ENCODE assay signal across 11 cellular contexts in the genomic region with DNA sequence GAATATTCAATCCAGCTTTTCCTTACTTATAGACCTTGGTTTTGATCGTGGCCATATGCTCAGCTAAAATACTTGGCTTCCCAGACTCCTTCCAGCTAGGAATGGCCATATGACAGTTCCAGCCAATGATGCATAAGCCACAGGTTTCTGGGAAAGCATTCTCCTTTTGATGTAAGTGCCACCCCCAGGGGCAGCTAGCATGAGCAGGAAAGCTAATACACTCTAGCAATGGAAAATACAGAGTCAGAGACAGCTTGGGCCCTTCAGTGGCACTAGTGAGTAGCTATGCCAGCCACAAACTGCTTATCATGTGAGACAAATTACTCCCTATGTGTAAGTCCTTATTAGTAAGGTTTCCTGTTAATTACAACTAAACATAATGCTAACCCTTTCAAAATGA. TPM values are rescaled to one million over a fixed set of nuclear protein-coding genes. Genes with fewer than 3 reads are reported as not detected.
DNase-seq lines count a peak whose midpoint lies in the region; ATAC-seq and TF ChIP-seq lines count a peak whose summit lies in the region.
"Had no signal": no experiment of that assay in that cellular context is flagged by ENCODE, and none has a peak within 500 bp of the region (broad histone marks: within the 10 kb centered on the region; RNA-seq: fewer than 3 reads in every experiment).

No MANE protein-coding gene starts in this region.

- peaks cover 85 to 100% of the 10 kb centered on the region in 2 donors for H3K4me1 ChIP-seq in naive thymus-derived CD4-positive, alpha-beta T cell (ENCODE audit: control insufficient read depth in 2 of 2, insufficient read depth in 2 of 2, low read length in 2 of 2)

- peak overlapping the region; percentile 84 for H3K27ac Mint-ChIP-seq in CD4-positive, alpha-beta T cell
- peak overlapping the region; percentile 98 for H3K27ac Mint-ChIP-seq in activated T-helper 2 cell treated with anti-CD3 and anti-CD28 coated beads, Interferon-gamma antibody, Interleukin-2, Interleukin-4, amounts not matched to agents 10 μg/mL and 5 μg/mL and 100 μg/mL, durations not matched to agents 14 hours and 24 hours and 36 hours
- H3K27ac Mint-ChIP-seq in naive thymus-derived CD4-positive, alpha-beta T cell = peak overlapping the region; percentile 82 to 98 (median 92)
- H3K27ac Mint-ChIP-seq in CD14-positive monocyte = no peak overlapping the region
- H3K27ac Mint-ChIP-seq: neural progenitor cell had no signal

- H3K4me3 ChIP-seq in Jurkat, Clone E6-1 (ENCODE audit: low read length) = no peak overlapping the region
- no peak overlapping the region for H3K4me3 ChIP-seq in naive thymus-derived CD4-positive, alpha-beta T cell (ENCODE audit: low read length)
- H3K4me3 ChIP-seq: HAP-1, neural progenitor cell had no signal

- peaks cover 99% of the 10 kb centered on the region for H3K4me1 Mint-ChIP-seq in CD4-positive, alpha-beta T cell (ENCODE audit: low read depth)
- peaks cover 94% of the 10 kb centered on the region for H3K4me1 Mint-ChIP-seq in activated T-helper 2 cell treated with anti-CD3 and anti-CD28 coated beads, Interferon-gamma antibody, Interleukin-2, Interleukin-4, amounts not matched to agents 10 μg/mL and 5 μg/mL and 100 μg/mL, durations not matched to agents 14 hours and 24 hours and 36 hours (ENCODE audit: low read depth)
- peaks cover 76 to 100% (median 98%) of the 10 kb centered on the region in 7 donors for H3K4me1 Mint-ChIP-seq in naive thymus-derived CD4-positive, alpha-beta T cell
- peaks cover 83% of the 10 kb centered on the region for H3K4me1 Mint-ChIP-seq in CD14-positive monocyte

- peak overlapping the region; percentile 83 for H3K27ac ChIP-seq in CD4-positive, alpha-beta T cell (ENCODE audit: low read depth, low read length)
- H3K27ac ChIP-seq in naive thymus-derived CD4-positive, alpha-beta T cell (ENCODE audit: low read depth, low read length) = peak overlapping the region; percentile 70
- H3K27ac ChIP-seq: neural progenitor cell had no signal

- no peak for DNase-seq in CD4-positive, alpha-beta T cell
- peak; percentile 60 for DNase-seq in Jurkat, Clone E6-1 (ENCODE audit: low read depth, low spot score)
- DNase-seq in activated T-helper 2 cell treated with anti-CD3 and anti-CD28 coated beads, Interferon-gamma antibody, Interleukin-2, Interleukin-4, amounts not matched to agents 10 μg/mL and 5 μg/mL and 100 μg/mL, durations not matched to agents 14 hours and 24 hours and 36 hours (ENCODE audit: low spot score) = no peak
- no peak for DNase-seq in naive thymus-derived CD4-positive, alpha-beta T cell
- DNase-seq in NCI-H2081 treated with DMSO at 0.1 percent for 48 hours (lab: John Stamatoyannopoulos, UW) = no peak
- no peak for DNase-seq in CD14-positive monocyte (ENCODE audit: low spot score)
- no peak for DNase-seq in Right ventricle myocardium inferior (ENCODE audit: missing footprints)
- DNase-seq: DMS79 treated with DMSO at 0.1 percent for 48 hours had no signal

- H3K36me3 ChIP-seq in naive thymus-derived CD4-positive, alpha-beta T cell (ENCODE audit: control insufficient read depth in 2 of 3, insufficient read depth in 3 of 3, low read length in 3 of 3) = peaks cover 0 to 8% (median 0%) of the 10 kb centered on the region in 3 experiments
- H3K36me3 ChIP-seq: neural progenitor cell had no signal

- CTCF ChIA-PET in CD4-positive, alpha-beta T cell (lab: Charles Lee) = interaction anchor here (0.7 to 6.1 kb wide), 8 partner anchors 11 to 143 kb away, joined by 3 to 37 read pairs (median 7); a partner anchor contains a TSS
- CTCF ChIA-PET in naive thymus-derived CD4-positive, alpha-beta T cell (lab: Charles Lee) = interaction anchor here (1.2 to 3.3 kb wide), 7 partner anchors 9 to 84 kb away, joined by 3 to 16 read pairs (median 7); no protein-coding TSS in a partner anchor

- no peak overlapping the region for H3K4me3 Mint-ChIP-seq in CD4-positive, alpha-beta T cell
- no peak overlapping the region for H3K4me3 Mint-ChIP-seq in activated T-helper 2 cell treated with anti-CD3 and anti-CD28 coated beads, Interferon-gamma antibody, Interleukin-2, Interleukin-4, amounts not matched to agents 10 μg/mL and 5 μg/mL and 100 μg/mL, durations not matched to agents 14 hours and 24 hours and 36 hours (ENCODE audit: low read depth)
- H3K4me3 Mint-ChIP-seq in naive thymus-derived CD4-positive, alpha-beta T cell = peak overlapping the region in 9 of 10 donors; percentile 19 to 84 (median 64)
- H3K4me3 Mint-ChIP-seq in CD14-positive monocyte = no peak overlapping the region
- H3K4me3 Mint-ChIP-seq: neural progenitor cell had no signal

- H3K9me3 ChIP-seq in CD4-positive, alpha-beta T cell (ENCODE audit: control insufficient read depth, low read length) = no peaks in the 10 kb centered on the region
- no peaks in the 10 kb centered on the region for H3K9me3 ChIP-seq in naive thymus-derived CD4-positive, alpha-beta T cell (ENCODE audit: control insufficient read depth in 2 of 3, low read length in 3 of 3)
- H3K9me3 ChIP-seq: HAP-1 had no signal

- no peak for TF ChIP-seq CTCF in CD4-positive, alpha-beta T cell (IDR thresholded peaks at IDR 0.05)
- no peak for TF ChIP-seq CTCF in CD14-positive monocyte (IDR thresholded peaks at IDR 0.05)

- H3K36me3 Mint-ChIP-seq in CD4-positive, alpha-beta T cell (ENCODE audit: low read depth) = peaks cover 19% of the 10 kb centered on the region
- peaks cover 47% of the 10 kb centered on the region for H3K36me3 Mint-ChIP-seq in activated T-helper 2 cell treated with anti-CD3 and anti-CD28 coated beads, Interferon-gamma antibody, Interleukin-2, Interleukin-4, amounts not matched to agents 10 μg/mL and 5 μg/mL and 100 μg/mL, durations not matched to agents 14 hours and 24 hours and 36 hours (ENCODE audit: low read depth)
- peaks cover 0 to 27% (median 8%) of the 10 kb centered on the region in 5 donors for H3K36me3 Mint-ChIP-seq in naive thymus-derived CD4-positive, alpha-beta T cell
- peaks cover 29 to 43% of the 10 kb centered on the region in 2 donors for H3K36me3 Mint-ChIP-seq in CD14-positive monocyte
- H3K36me3 Mint-ChIP-seq: neural progenitor cell had no signal

- intact Hi-C loops in CD4-positive, alpha-beta T cell (cut with DNase I, micrococcal nuclease) = loop anchor here in 1 of 2 experiments (1.0 to 2.0 kb wide), 2 partner anchors 18 to 26 kb away; a partner anchor contains a TSS
- intact Hi-C loops in activated T-helper 2 cell treated with anti-CD3 and anti-CD28 coated beads, Interferon-gamma antibody, Interleukin-2, Interleukin-4, amounts not matched to agents 10 μg/mL and 5 μg/mL and 100 μg/mL, durations not matched to agents 14 hours and 24 hours and 36 hours (cut with micrococcal nuclease) = loop anchor here (1.0 to 10.0 kb wide), 4 partner anchors 17 to 384 kb away; a partner anchor contains a TSS
- intact Hi-C loops in naive thymus-derived CD4-positive, alpha-beta T cell (cut with micrococcal nuclease) = loop anchor here (1.0 to 2.0 kb wide), 5 partner anchors 12 to 26 kb away; a partner anchor contains a TSS
- intact Hi-C loops in CD14-positive monocyte (cut with micrococcal nuclease) = no loop called here
- intact Hi-C loops in Right ventricle myocardium inferior (cut with DNase I) = no loop called here

- no peaks in the 10 kb centered on the region for H3K27me3 ChIP-seq in CD4-positive, alpha-beta T cell (ENCODE audit: control insufficient read depth, insufficient read depth, low read length)
- no peaks in the 10 kb centered on the region for H3K27me3 ChIP-seq in naive thymus-derived CD4-positive, alpha-beta T cell (ENCODE audit: control insufficient read depth in 2 of 2, insufficient read depth in 2 of 2, low read length in 2 of 2)
- H3K27me3 ChIP-seq: neural progenitor cell had no signal

- no peaks in the 10 kb centered on the region for H3K9me3 Mint-ChIP-seq in CD4-positive, alpha-beta T cell
- H3K9me3 Mint-ChIP-seq in activated T-helper 2 cell treated with anti-CD3 and anti-CD28 coated beads, Interferon-gamma antibody, Interleukin-2, Interleukin-4, amounts not matched to agents 10 μg/mL and 5 μg/mL and 100 μg/mL, durations not matched to agents 14 hours and 24 hours and 36 hours = no peaks in the 10 kb centered on the region
- no peaks in the 10 kb centered on the region for H3K9me3 Mint-ChIP-seq in naive thymus-derived CD4-positive, alpha-beta T cell
- H3K9me3 Mint-ChIP-seq in CD14-positive monocyte = no peaks in the 10 kb centered on the region
- H3K9me3 Mint-ChIP-seq: neural progenitor cell had no signal

- no peaks in the 10 kb centered on the region for H3K27me3 Mint-ChIP-seq in CD4-positive, alpha-beta T cell
- no peaks in the 10 kb centered on the region for H3K27me3 Mint-ChIP-seq in activated T-helper 2 cell treated with anti-CD3 and anti-CD28 coated beads, Interferon-gamma antibody, Interleukin-2, Interleukin-4, amounts not matched to agents 10 μg/mL and 5 μg/mL and 100 μg/mL, durations not matched to agents 14 hours and 24 hours and 36 hours (ENCODE audit: low read depth)
- H3K27me3 Mint-ChIP-seq in naive thymus-derived CD4-positive, alpha-beta T cell = no peaks in the 10 kb centered on the region
- no peaks in the 10 kb centered on the region for H3K27me3 Mint-ChIP-seq in CD14-positive monocyte (ENCODE audit: low read depth in 3 of 3)

- POLR2A ChIA-PET in CD4-positive, alpha-beta T cell (lab: Charles Lee) = interaction anchor here (0.8 to 14.1 kb wide), 7 partner anchors 8 to 214 kb away, joined by 3 to 304 read pairs (median 10); a partner anchor contains a TSS
- POLR2A ChIA-PET in naive thymus-derived CD4-positive, alpha-beta T cell (lab: Charles Lee) = interaction anchor here (1.1 to 18.1 kb wide), 8 partner anchors 8 to 386 kb away, joined by 3 to 292 read pairs (median 13); a partner anchor contains a TSS

- ATAC-seq in CD4-positive, alpha-beta T cell (ENCODE audit: poor library complexity) = no peak
- no peak for ATAC-seq in naive thymus-derived CD4-positive, alpha-beta T cell
- ATAC-seq in HG02840 (IDR thresholded peaks at IDR 0.05; ENCODE audit: low FRiP score, unreplicated experiment) (no peak), Right ventricle myocardium inferior (no peak)

RNA-seq across cellular contexts. Expression of a gene that starts 26.7 kb away (rescaled TPM):
- total RNA-seq in CD4-positive, alpha-beta T cell = 10 to 100 TPM; 89.3 to 97.6 TPM
- 27.6 TPM for polyA plus RNA-seq in Jurkat, Clone E6-1 (2012; ENCODE audit: insufficient read depth, insufficient read length)
- total RNA-seq in activated T-helper 2 cell treated with anti-CD3 and anti-CD28 coated beads, Interferon-gamma antibody, Interleukin-2, Interleukin-4, amounts not matched to agents 10 μg/mL and 5 μg/mL and 100 μg/mL, durations not matched to agents 14 hours and 24 hours and 36 hours = 55.0 and 63.5 TPM in 2 replicates
- total RNA-seq in naive thymus-derived CD4-positive, alpha-beta T cell = 100 to 1,000 TPM in 2 of 5 experiments, 10 to 100 TPM in 3; 69.7 to 119 (median 86.1) TPM
- 10 to 100 TPM in 1 of 2 donors, 1 to 10 TPM in 1; 7.4 to 14.5 TPM for polyA plus RNA-seq in naive thymus-derived CD4-positive, alpha-beta T cell
- polyA plus RNA-seq in CD14-positive monocyte = 1 to 10 TPM; 5.9 to 6.2 TPM
- total RNA-seq in Right ventricle myocardium inferior = 12.2 TPM

RNA-seq across cellular contexts. Expression of a gene that starts 41.5 kb away (rescaled TPM):
- not detected for total RNA-seq in CD4-positive, alpha-beta T cell
- polyA plus RNA-seq in Jurkat, Clone E6-1 (2012; ENCODE audit: insufficient read depth, insufficient read length) = not detected
- total RNA-seq in activated T-helper 2 cell treated with anti-CD3 and anti-CD28 coated beads, Interferon-gamma antibody, Interleukin-2, Interleukin-4, amounts not matched to agents 10 μg/mL and 5 μg/mL and 100 μg/mL, durations not matched to agents 14 hours and 24 hours and 36 hours = not detected in 2 replicates
- not detected for total RNA-seq in naive thymus-derived CD4-positive, alpha-beta T cell
- polyA plus RNA-seq in naive thymus-derived CD4-positive, alpha-beta T cell = not detected
- not detected for polyA plus RNA-seq in CD14-positive monocyte
- total RNA-seq in Right ventricle myocardium inferior = not detected

Comparison
In these comparisons a context has a peak if more than half of its experiments do, and no peak if none do; other contexts are left out.
1. H3K27ac Mint-ChIP-seq: peak in CD4-positive, alpha-beta T cell (single experiment), activated T-helper 2 cell treated with anti-CD3 and anti-CD28 coated beads, Interferon-gamma antibody, Interleukin-2, Interleukin-4, amounts not matched to agents 10 μg/mL and 5 μg/mL and 100 μg/mL, durations not matched to agents 14 hours and 24 hours and 36 hours (single experiment) and naive thymus-derived CD4-positive, alpha-beta T cell (9 of 9); none in CD14-positive monocyte (0 of 7).
2. H3K4me3 Mint-ChIP-seq: peak in naive thymus-derived CD4-positive, alpha-beta T cell (9 of 10); none in CD4-positive, alpha-beta T cell (single experiment), activated T-helper 2 cell treated with anti-CD3 and anti-CD28 coated beads, Interferon-gamma antibody, Interleukin-2, Interleukin-4, amounts not matched to agents 10 μg/mL and 5 μg/mL and 100 μg/mL, durations not matched to agents 14 hours and 24 hours and 36 hours (single experiment) and CD14-positive monocyte (0 of 2).
3. intact Hi-C loops: an anchor here in activated T-helper 2 cell treated with anti-CD3 and anti-CD28 coated beads, Interferon-gamma antibody, Interleukin-2, Interleukin-4, amounts not matched to agents 10 μg/mL and 5 μg/mL and 100 μg/mL, durations not matched to agents 14 hours and 24 hours and 36 hours (1.0 to 10.0 kb wide) and naive thymus-derived CD4-positive, alpha-beta T cell (1.0 to 2.0 kb wide); none called in CD14-positive monocyte and Right ventricle myocardium inferior.